In genomic region chr16:11844499-11844898, GRCh38 we compare ENCODE assay signal across 27 cellular contexts.
"Had no signal": no experiment of that assay in that cellular context is flagged by ENCODE, and none has a peak within 500 bp of the region (broad histone marks: within the 10 kb centered on the region; RNA-seq: fewer than 3 reads in every experiment).

No MANE protein-coding gene starts in this region.

- H3K4me3 ChIP-seq: esophagus squamous epithelium, gastroesophageal sphincter, left ventricle myocardium inferior, lower lobe of right lung, neural progenitor cell, ovary, spleen, testis, tibial nerve, upper lobe of right lung, vagina had no signal

- H3K4me3 Mint-ChIP-seq: dendritic cell treated with granulocyte-macrophage colony-stimulating factor and Interleukin-4, amounts not matched to agents 40 ng/mL and 50 ng/mL, for 4 days; effector memory CD8-positive, alpha-beta T cell; memory B cell; natural killer cell treated with Interleukin-12 subunit alpha and Interleukin-12 subunit beta and Interleukin-15 and Interleukin-18, amount 100 ng/mL, for 72 hours; neural progenitor cell; stimulated activated naive B cell treated with anti-CD40 and anti-IgM and Interleukin-4, amounts not matched to agents 10 μg/mL and 1 μg/mL and 100 μg/mL, for 72 hours; stimulated activated naive CD8-positive, alpha-beta T cell treated with anti-CD3 and anti-CD28 coated beads, Interleukin-15, amount 100 ng/mL, for 72 hours had no signal

- H3K27me3 Mint-ChIP-seq: dendritic cell treated with granulocyte-macrophage colony-stimulating factor and Interleukin-4, amounts not matched to agents 40 ng/mL and 50 ng/mL, for 4 days; effector memory CD8-positive, alpha-beta T cell; memory B cell; natural killer cell treated with Interleukin-12 subunit alpha and Interleukin-12 subunit beta and Interleukin-15 and Interleukin-18, amount 100 ng/mL, for 72 hours; stimulated activated naive B cell treated with anti-CD40 and anti-IgM and Interleukin-4, amounts not matched to agents 10 μg/mL and 1 μg/mL and 100 μg/mL, for 72 hours; stimulated activated naive CD8-positive, alpha-beta T cell treated with anti-CD3 and anti-CD28 coated beads, Interleukin-15, amount 100 ng/mL, for 72 hours had no signal

- DNase-seq: effector memory CD8-positive, alpha-beta T cell; esophagus squamous epithelium; foreskin fibroblast; glutamatergic neuron; islet precursor cell; left ventricle myocardium inferior; lower lobe of right lung; midbrain; nucleus accumbens; ovary; spleen; stimulated activated CD4-positive, alpha-beta T cell treated with anti-CD3 and anti-CD28 coated beads, Interleukin-15, amount 100 ng/mL, for 24 hours; stimulated activated CD4-positive, alpha-beta T cell treated with anti-CD3 and anti-CD28 coated beads, Interleukin-1b, Interleukin-23, amount 100 ng/mL, for 48 hours; stimulated activated CD4-positive, alpha-beta T cell treated with anti-CD3 and anti-CD28 coated beads, Interleukin-4, amount 100 ng/mL, for 24 hours; stimulated activated naive B cell treated with anti-CD40 and anti-IgM and Interleukin-4, amounts not matched to agents 10 μg/mL and 1 μg/mL and 100 μg/mL, for 72 hours; stimulated activated naive CD8-positive, alpha-beta T cell treated with anti-CD3 and anti-CD28 coated beads, Interleukin-15, amount 100 ng/mL, for 72 hours; testis; upper lobe of right lung had no signal

- H3K4me1 Mint-ChIP-seq: neural progenitor cell had no signal

- H3K9me3 Mint-ChIP-seq: dendritic cell treated with granulocyte-macrophage colony-stimulating factor and Interleukin-4, amounts not matched to agents 40 ng/mL and 50 ng/mL, for 4 days; effector memory CD8-positive, alpha-beta T cell; memory B cell; natural killer cell treated with Interleukin-12 subunit alpha and Interleukin-12 subunit beta and Interleukin-15 and Interleukin-18, amount 100 ng/mL, for 72 hours; neural progenitor cell; stimulated activated naive B cell treated with anti-CD40 and anti-IgM and Interleukin-4, amounts not matched to agents 10 μg/mL and 1 μg/mL and 100 μg/mL, for 72 hours; stimulated activated naive CD8-positive, alpha-beta T cell treated with anti-CD3 and anti-CD28 coated beads, Interleukin-15, amount 100 ng/mL, for 72 hours had no signal

- H3K36me3 ChIP-seq: ovary had no signal

- H3K27ac Mint-ChIP-seq: dendritic cell treated with granulocyte-macrophage colony-stimulating factor and Interleukin-4, amounts not matched to agents 40 ng/mL and 50 ng/mL, for 4 days; memory B cell; neural progenitor cell; stimulated activated naive B cell treated with anti-CD40 and anti-IgM and Interleukin-4, amounts not matched to agents 10 μg/mL and 1 μg/mL and 100 μg/mL, for 72 hours had no signal

- ATAC-seq: effector memory CD8-positive, alpha-beta T cell; gastroesophageal sphincter; lower lobe of right lung; natural killer cell treated with Interleukin-12 subunit alpha and Interleukin-12 subunit beta and Interleukin-15 and Interleukin-18, amount 100 ng/mL, for 72 hours; sciatic nerve; stimulated activated naive B cell treated with anti-CD40 and anti-IgM and Interleukin-4, amounts not matched to agents 10 μg/mL and 1 μg/mL and 100 μg/mL, for 72 hours; stimulated activated naive CD8-positive, alpha-beta T cell treated with anti-CD3 and anti-CD28 coated beads, Interleukin-15, amount 100 ng/mL, for 72 hours; upper lobe of right lung had no signal

- H3K27me3 ChIP-seq: esophagus squamous epithelium, gastroesophageal sphincter, neural progenitor cell, ovary, spleen, testis, tibial nerve, upper lobe of right lung, vagina had no signal

- H3K4me1 ChIP-seq: testis had no signal

- H3K27ac ChIP-seq: epithelial cell of prostate, esophagus squamous epithelium, gastroesophageal sphincter, left ventricle myocardium inferior, lower lobe of right lung, neural progenitor cell, ovary, spleen, testis, tibial nerve, upper lobe of right lung, vagina had no signal

- H3K9me3 ChIP-seq: esophagus squamous epithelium, gastroesophageal sphincter, left ventricle myocardium inferior, lower lobe of right lung, ovary, spleen, testis, tibial nerve, upper lobe of right lung, vagina had no signal
